13 cellular contexts compared by ENCODE assay signal in genomic region chr9:109907810-109908458, GRCh38.
A peak's percentile ranks its signal among the peaks of the same experiment; 100 is the strongest.
DNase-seq lines count a peak whose midpoint lies in the region; ATAC-seq, FAIRE-seq and TF ChIP-seq lines count a peak whose summit lies in the region.
"Had no signal": no experiment of that assay in that cellular context is flagged by ENCODE, and none has a peak within 500 bp of the region (broad histone marks: within the 10 kb centered on the region; RNA-seq: fewer than 3 reads in every experiment).

No MANE protein-coding gene starts in this region.

- no peak overlapping the region for H2AFZ ChIP-seq in GM23338
- H2AFZ ChIP-seq in OCI-LY1 (ENCODE audit: low read length): no peak overlapping the region

- H3K4me3 ChIP-seq in GM23338 (no peak overlapping the region), OCI-LY1 (ENCODE audit: low read depth, low read length, poor library complexity, severe bottlenecking) (peak overlapping the region; percentile 26), kidney (ENCODE audit: low read length in 2 of 2) (no peak overlapping the region), stomach (no peak overlapping the region)

- TF ChIP-seq CTCF in GM23338 (conservative IDR thresholded peaks at IDR 0.05; ENCODE audit: low read depth in 2 of 2) (no peak), OCI-LY1 (IDR thresholded peaks at IDR 0.05; ENCODE audit: low read length) (no peak), kidney (IDR thresholded peaks at IDR 0.05; ENCODE audit: borderline replicate concordance, extremely low read depth, insufficient read depth) (no peak), stomach (IDR thresholded peaks at IDR 0.05) (no peak)

- TF ChIP-seq POLR2A in stomach (IDR thresholded peaks at IDR 0.05): no peak

- H3K9me3 Mint-ChIP-seq in GM23338: no peaks in the 10 kb centered on the region
- H3K9me3 Mint-ChIP-seq: activated CD4-positive, alpha-beta T cell treated with anti-CD3 and anti-CD28 coated beads, Interleukin-2, amount 10 ng/mL, durations not matched to agents 7 days and 5 days had no signal

- intact Hi-C loops in kidney (cut with DNase I): no loop called here
- intact Hi-C loops in stomach (cut with DNase I; ENCODE audit: low total_unique reads): no loop called here

- H3K4me1 Mint-ChIP-seq in GM23338: peaks cover 16% of the 10 kb centered on the region

- H3K79me2 ChIP-seq in GM23338 (replicated peaks; ENCODE audit: insufficient read depth) (no peaks in the 10 kb centered on the region), OCI-LY1 (ENCODE audit: insufficient read depth, low read length) (no peaks in the 10 kb centered on the region)

- peak overlapping the region; percentile 62 for H3K9ac ChIP-seq in OCI-LY1 (ENCODE audit: low read length)
- H3K9ac ChIP-seq in kidney (ENCODE audit: low read length in 2 of 2): no peak overlapping the region

- H3K27ac ChIP-seq in GM23338 (ENCODE audit: low read depth): no peak overlapping the region
- H3K27ac ChIP-seq in OCI-LY1 (ENCODE audit: low read depth, low read length, poor library complexity, severe bottlenecking): peak overlapping the region; percentile 98
- H3K27ac ChIP-seq in kidney (ENCODE audit: low read depth in 2 of 2, low read length in 2 of 2): peak overlapping the region; percentile 5 to 73
- peak overlapping the region in 3 of 5 donors; percentile 5 to 58 (median 34) for H3K27ac ChIP-seq in stomach

- H3K27ac Mint-ChIP-seq in GM23338: no peak overlapping the region; the same call in 1 of the 2 replicates
- H3K27ac Mint-ChIP-seq: activated CD4-positive, alpha-beta T cell treated with anti-CD3 and anti-CD28 coated beads, Interleukin-2, amount 10 ng/mL, durations not matched to agents 7 days and 5 days had no signal

- H3K9me2 ChIP-seq in GM23338 (ENCODE audit: insufficient read depth) (peaks cover 7% of the 10 kb centered on the region), OCI-LY1 (ENCODE audit: low read depth, low read length) (no peaks in the 10 kb centered on the region)

- H3K9me3 ChIP-seq in OCI-LY1 (ENCODE audit: low read length): no peaks in the 10 kb centered on the region
- no peaks in the 10 kb centered on the region for H3K9me3 ChIP-seq in kidney (ENCODE audit: control insufficient read depth in 1 of 2, low read length in 2 of 2)
- no peaks in the 10 kb centered on the region for H3K9me3 ChIP-seq in stomach

- no peak for TF ChIP-seq EP300 in stomach (IDR thresholded peaks at IDR 0.05)

- H3K36me3 ChIP-seq in GM23338 (ENCODE audit: insufficient read depth) (no peaks in the 10 kb centered on the region), OCI-LY1 (ENCODE audit: insufficient read depth, low read length) (no peaks in the 10 kb centered on the region), kidney (ENCODE audit: control insufficient read depth in 1 of 2, insufficient read depth in 2 of 2, low read length in 2 of 2) (no peaks in the 10 kb centered on the region), stomach (no peaks in the 10 kb centered on the region)

- no peak for ATAC-seq in GM23338

- DNase-seq in GM23338 (ENCODE audit: low spot score) (no peak), kidney (no peak), stomach (no peak), NCI-H2196 (lab: John Stamatoyannopoulos, UW; ENCODE audit: unreplicated experiment) (no peak), 8988T (no peak)
- no peak for DNase-seq in activated T-cell treated with anti-CD3 and anti-CD28 coated beads, Interleukin-2, amount 50 U/mL, for 1 hour
- DNase-seq: activated CD4-positive, alpha-beta T cell treated with anti-CD3 and anti-CD28 coated beads, Interleukin-2, amount 10 ng/mL, durations not matched to agents 7 days and 5 days; cerebellar nuclear complex; islet precursor cell; NCI-H1436; NCI-H82; stimulated activated naive CD4-positive, alpha-beta T cell had no signal

- H3K4me1 ChIP-seq in GM23338 (ENCODE audit: insufficient read depth) (peaks cover 28% of the 10 kb centered on the region), OCI-LY1 (ENCODE audit: insufficient read depth, low read length, severe bottlenecking) (peaks cover 87% of the 10 kb centered on the region), kidney (ENCODE audit: control insufficient read depth in 1 of 2, insufficient read depth in 1 of 2, low read depth in 1 of 2, low read length in 2 of 2) (peaks cover 8 to 10% of the 10 kb centered on the region in 2 donors), stomach (peaks cover 6 to 54% (median 25%) of the 10 kb centered on the region in 4 donors)

- H3K27me3 ChIP-seq in GM23338 (ENCODE audit: insufficient read depth) (no peaks in the 10 kb centered on the region), OCI-LY1 (ENCODE audit: insufficient read depth, low read length) (no peaks in the 10 kb centered on the region), stomach (no peaks in the 10 kb centered on the region)

- no peaks in the 10 kb centered on the region for H4K20me1 ChIP-seq in GM23338 (replicated peaks; ENCODE audit: insufficient read depth)
- H4K20me1 ChIP-seq in OCI-LY1 (ENCODE audit: insufficient read depth, low read length): no peaks in the 10 kb centered on the region

- peaks cover 2% of the 10 kb centered on the region for H3K27me3 Mint-ChIP-seq in GM23338 (ENCODE audit: insufficient read depth, low read depth, poor library complexity)
- H3K27me3 Mint-ChIP-seq: activated CD4-positive, alpha-beta T cell treated with anti-CD3 and anti-CD28 coated beads, Interleukin-2, amount 10 ng/mL, durations not matched to agents 7 days and 5 days had no signal

- 57 to 80% (median 67%) methylated on average over 4 of the region's 4 CpGs for WGBS in stomach, 5 donors

- H3F3A ChIP-seq in GM23338 (replicated peaks; ENCODE audit: low read depth) (no peaks in the 10 kb centered on the region), OCI-LY1 (ENCODE audit: insufficient read depth, low read length) (peaks cover 9% of the 10 kb centered on the region; the same call in 1 of the 2 replicates)

- no peak overlapping the region for H3K4me3 Mint-ChIP-seq in GM23338
- H3K4me3 Mint-ChIP-seq: activated CD4-positive, alpha-beta T cell treated with anti-CD3 and anti-CD28 coated beads, Interleukin-2, amount 10 ng/mL, durations not matched to agents 7 days and 5 days had no signal

- no peaks in the 10 kb centered on the region for H3K36me3 Mint-ChIP-seq in GM23338 (ENCODE audit: low read depth)

- 0 out of 2 replicates have a peak overlapping the region, but pooled peaks have one; percentile 29 for H3K4me2 ChIP-seq in GM23338
- peak overlapping the region; percentile 54 for H3K4me2 ChIP-seq in OCI-LY1 (ENCODE audit: low read length)

- no peak for FAIRE-seq in kidney (lab: Jason Lieb, UNC)

TF ChIP-seq in GM23338, 12 proteins besides CTCF, POLR2A, EP300 and RAD21:
- no peak for TF ChIP-seq CREB1 (CRISPR knock-in tag; IDR thresholded peaks at IDR 0.05; ENCODE audit: low read depth)
- TF ChIP-seq JUNB (IDR thresholded peaks at IDR 0.05; ENCODE audit: unreplicated experiment): no peak
- no peak for TF ChIP-seq EZH2 (IDR thresholded peaks at IDR 0.05; ENCODE audit: low read depth, unreplicated experiment)
- TF ChIP-seq ZNF331 (CRISPR knock-in tag; IDR thresholded peaks at IDR 0.05; ENCODE audit: low read depth): no peak
